In genomic region chr7:128939861-128940410, GRCh38 we compare ENCODE assay signal across 8 cellular contexts. TPM values are rescaled to one million over a fixed set of nuclear protein-coding genes. Genes with fewer than 3 reads are reported as not detected.
DNase-seq lines count a peak whose midpoint lies in the region; ATAC-seq, FAIRE-seq and TF ChIP-seq lines count a peak whose summit lies in the region.

No MANE protein-coding gene starts in this region.

- H3K4me1 Mint-ChIP-seq in CD4-positive, CD25-positive, alpha-beta regulatory T cell, result peaks cover 10 to 41% (median 23%) of the 10 kb centered on the region in 4 donors

- H2BK12ac ChIP-seq in H1 (ENCODE audit: low read depth, low read length), result no peak overlapping the region

- CTCF ChIA-PET in H1 (lab: Charles Lee; ENCODE audit: partially characterized antibody), result interaction anchor here (1.0 to 2.3 kb wide), 15 partner anchors 9 to 151 kb away, joined by 3 to 11 read pairs (median 5); no protein-coding TSS in a partner anchor

- no peak overlapping the region for H3K18ac ChIP-seq in H1 (ENCODE audit: extremely low read depth, low read length)

- H4K5ac ChIP-seq in H1 (ENCODE audit: insufficient read length, low read depth, low read length), result no peak overlapping the region

- no peak overlapping the region for H3K9ac ChIP-seq in H1 (replicated peaks in 1 of 4; ENCODE audit: extremely low read depth in 1 of 4, low read depth in 3 of 4, low read length in 3 of 4)

- no peak overlapping the region for H3K56ac ChIP-seq in H1 (replicated peaks; ENCODE audit: insufficient read length, low read depth, low read length)

- TF ChIP-seq CTCF in H1 (IDR thresholded peaks at IDR 0.05; ENCODE audit: control extremely low read depth in 1 of 3, insufficient read depth in 1 of 3, low read depth in 1 of 3, low read length in 3 of 3), result no peak

- no peaks in the 10 kb centered on the region for H3K79me2 ChIP-seq in H1 (ENCODE audit: control insufficient read depth in 1 of 2, insufficient read depth in 2 of 2, low read length in 2 of 2)

- TF ChIP-seq EP300 in H1 (IDR thresholded peaks at IDR 0.05; ENCODE audit: borderline replicate concordance in 1 of 2, low read depth in 2 of 2, low read length in 2 of 2), result no peak

- H3K23me2 ChIP-seq in H1 (ENCODE audit: low read depth, low read length), result peaks cover 14% of the 10 kb centered on the region; the same call in 1 of the 2 replicates

- H3K4me2 ChIP-seq in H1 (ENCODE audit: insufficient read depth in 1 of 2, low read depth in 2 of 2, low read length in 2 of 2), result no peak overlapping the region

- H2AK5ac ChIP-seq in H1 (ENCODE audit: low read depth, low read length), result no peak overlapping the region

- TF ChIP-seq POLR2A in GM19193 (IDR thresholded peaks at IDR 0.05; ENCODE audit: extremely low read depth, insufficient read depth, insufficient read length), result peak; percentile 40
- TF ChIP-seq POLR2A in H1 (IDR thresholded peaks at IDR 0.05; ENCODE audit: control extremely low read depth in 1 of 2, low read depth in 2 of 2, low read length in 2 of 2), result no peak

- no peaks in the 10 kb centered on the region for H3K79me1 ChIP-seq in H1 (ENCODE audit: low read depth, low read length)

- H3K9me3 ChIP-seq in CD4-positive, CD25-positive, alpha-beta regulatory T cell (ENCODE audit: control insufficient read depth in 2 of 2, low read length in 2 of 2), result no peaks in the 10 kb centered on the region
- H3K9me3 ChIP-seq in H1 (ENCODE audit: insufficient read depth in 2 of 2, low read depth in 1 of 2, low read length in 1 of 2), result no peaks in the 10 kb centered on the region

- peaks cover 36% of the 10 kb centered on the region for H3K4me1 ChIP-seq in CD4-positive, CD25-positive, alpha-beta regulatory T cell (ENCODE audit: control insufficient read depth, insufficient read depth, low read length, poor library complexity, severe bottlenecking)
- H3K4me1 ChIP-seq in H1 (replicated peaks in 1 of 4; ENCODE audit: control insufficient read depth in 3 of 4, insufficient read depth in 4 of 4, low read length in 3 of 4), result peaks cover 0 to 7% (median 3%) of the 10 kb centered on the region in 4 experiments; a peak in 2 of 7 replicates

- no peak overlapping the region for H3K14ac ChIP-seq in H1 (ENCODE audit: insufficient read length)

- H2BK15ac ChIP-seq in H1 (ENCODE audit: low read length), result no peak overlapping the region

- H2AFZ ChIP-seq in H1 (ENCODE audit: low read length), result no peak overlapping the region

- no peak overlapping the region for H2BK120ac ChIP-seq in H1 (replicated peaks; ENCODE audit: low read depth, low read length)

- peaks cover 4% of the 10 kb centered on the region for H3K27me3 Mint-ChIP-seq in CD4-positive, CD25-positive, alpha-beta regulatory T cell

- H3K4me3 ChIP-seq in CD4-positive, CD25-positive, alpha-beta regulatory T cell (ENCODE audit: low read depth, low read length), result peak overlapping the region; percentile 64
- no peak overlapping the region for H3K4me3 ChIP-seq in H1 (ENCODE audit: extremely low read depth in 1 of 4, insufficient read depth in 2 of 4, low read depth in 3 of 4, low read length in 4 of 4)

- no peak for TF ChIP-seq RAD21 in H1 (IDR thresholded peaks at IDR 0.05 in 1 of 2, conservative IDR thresholded peaks at IDR 0.05 in 1 of 2; ENCODE audit: low read depth in 2 of 2, low read length in 2 of 2)

- H3K36me3 ChIP-seq in CD4-positive, CD25-positive, alpha-beta regulatory T cell (ENCODE audit: control insufficient read depth, insufficient read depth, low read length), result peaks cover 3% of the 10 kb centered on the region
- H3K36me3 ChIP-seq in H1 (ENCODE audit: control insufficient read depth in 2 of 4, insufficient read depth in 4 of 4, low read length in 3 of 4), result no peaks in the 10 kb centered on the region

- peak overlapping the region; percentile 64 to 98 (median 95) for H3K4me3 Mint-ChIP-seq in CD4-positive, CD25-positive, alpha-beta regulatory T cell

- peaks cover 0 to 3% of the 10 kb centered on the region in 2 experiments for H4K20me1 ChIP-seq in H1 (replicated peaks in 1 of 2; ENCODE audit: control insufficient read depth in 1 of 2, insufficient read depth in 2 of 2, low read length in 2 of 2)

- WGBS in H1 (ENCODE audit: extremely low coverage in 1 of 2, insufficient coverage in 1 of 2, insufficient read length in 1 of 2, insufficient replicate concordance in 2 of 2, low coverage in 1 of 2, low lambda C conversion rate in 2 of 2, missing lambda C conversion rate in 1 of 2), 2 experiments, result 90% methylated on average over 17 of the region's 18 CpGs; no CpG with 5 or more reads in 1 of the 2 experiments

- H3K36me3 Mint-ChIP-seq in CD4-positive, CD25-positive, alpha-beta regulatory T cell, result no peaks in the 10 kb centered on the region

- POLR2A ChIA-PET in H1 (lab: Charles Lee; ENCODE audit: partially characterized antibody), result interaction anchor here (0.9 to 1.7 kb wide), 4 partner anchors 8 to 87 kb away, joined by 3 to 4 read pairs (median 3); no protein-coding TSS in a partner anchor

- DNase-seq in CD4-positive, CD25-positive, alpha-beta regulatory T cell, result no peak
- no peak for DNase-seq in H1 (ENCODE audit: low read depth in 1 of 2, low spot score in 2 of 2)
- DNase-seq in Ammon's horn (ENCODE audit: low spot score), result no peak
- no peak for DNase-seq in T-helper 9 cell
- DNase-seq in NCI-H82 (lab: John Stamatoyannopoulos, UW), result no peak
- DNase-seq in retina, result no peak

- H3K23ac ChIP-seq in H1 (ENCODE audit: insufficient read length), result no peak overlapping the region

- peak overlapping the region; percentile 74 for H3K27ac ChIP-seq in CD4-positive, CD25-positive, alpha-beta regulatory T cell (ENCODE audit: insufficient read depth, low read length, poor library complexity, severe bottlenecking)
- no peak overlapping the region for H3K27ac ChIP-seq in H1 (ENCODE audit: low read depth, low read length)

- peak overlapping the region; percentile 52 to 90 (median 71) for H3K27ac Mint-ChIP-seq in CD4-positive, CD25-positive, alpha-beta regulatory T cell

- H3K4ac ChIP-seq in H1 (replicated peaks; ENCODE audit: insufficient read length, low read depth, low read length), result no peak overlapping the region

- peaks cover 0 to 1% (median 0%) of the 10 kb centered on the region in 7 donors for H3K9me3 Mint-ChIP-seq in CD4-positive, CD25-positive, alpha-beta regulatory T cell

- ATAC-seq in CD4-positive, CD25-positive, alpha-beta regulatory T cell (ENCODE audit: low read depth in 2 of 2), result peak in 1 of 2 donors; percentile 10
- ATAC-seq in HG03460 (IDR thresholded peaks at IDR 0.05; ENCODE audit: unreplicated experiment), result peak; percentile 18

- no peak overlapping the region for H2BK5ac ChIP-seq in H1 (ENCODE audit: low read depth, low read length)

- no peak overlapping the region for H2BK20ac ChIP-seq in H1 (ENCODE audit: low read length)

- H3K27me3 ChIP-seq in CD4-positive, CD25-positive, alpha-beta regulatory T cell (ENCODE audit: control insufficient read depth, insufficient read depth, low read length), result no peaks in the 10 kb centered on the region
- peaks cover 24 to 54% (median 38%) of the 10 kb centered on the region in 4 experiments for H3K27me3 ChIP-seq in H1 (replicated peaks in 1 of 4; ENCODE audit: control insufficient read depth in 3 of 4, extremely low read depth in 1 of 4, insufficient read depth in 3 of 4, low read length in 3 of 4)

- H4K8ac ChIP-seq in H1 (ENCODE audit: extremely low read depth, insufficient read depth, low read length), result no peak overlapping the region; the same call in 1 of the 2 replicates

- no peak for FAIRE-seq in H1 (lab: Jason Lieb, UNC)

- no peak overlapping the region for H4K91ac ChIP-seq in H1 (replicated peaks; ENCODE audit: insufficient read length, low read length)

TF ChIP-seq in H1, 55 proteins besides CTCF, POLR2A, EP300 and RAD21:
- no peak for TF ChIP-seq PHF8 (conservative IDR thresholded peaks at IDR 0.05; ENCODE audit: low read depth, low read length)
- peak; percentile 17 for TF ChIP-seq EZH2 (IDR thresholded peaks at IDR 0.05; ENCODE audit: low read depth, low read length, severe bottlenecking)
- TF ChIP-seq JUN (IDR thresholded peaks at IDR 0.05; ENCODE audit: low read depth, low read length), result no peak

RNA-seq across cellular contexts. Expression of gene IRF5, which starts 2.2 kb away (rescaled TPM):
- 13.5 TPM for total RNA-seq in CD4-positive, CD25-positive, alpha-beta regulatory T cell
- 10 to 100 TPM; 18.8 to 24.1 (median 20.0) TPM for polyA plus RNA-seq in CD4-positive, CD25-positive, alpha-beta regulatory T cell
- 0.28 and 0.75 TPM in 2 replicates for total RNA-seq in H1 (2021; fragmentation: NEBNext Ultra II Directional; extraction: Animal tissue kit (Norgen Biotek cat#: 25700))
- polyA plus RNA-seq in H1 (2011; rRNA removed), result 1.1 and 1.5 TPM in 2 replicates
- 1.5 TPM for polyA plus RNA-seq in H1 (2011; cell fraction: cytosol; rRNA removed)
- polyA plus RNA-seq in H1 (2011; cell fraction: nucleus; rRNA removed), result 2.5 TPM
- 0.93 to 1.4 TPM (median 1.2 TPM) in 4 replicates for polyA plus RNA-seq in H1 (2012, experiment 1 of 2)
- 1.7 TPM for polyA plus RNA-seq in H1 (2012, experiment 2 of 2)
- 0.55 TPM for polyA plus RNA-seq in H1 (2013, experiment 1 of 2)
- 0.44 TPM for polyA plus RNA-seq in H1 (2013, experiment 2 of 2)
- 0.83 and 1.8 TPM in 2 replicates for polyA minus RNA-seq in H1 (2011; rRNA and poly(A)+ RNA removed)
- polyA minus RNA-seq in H1 (2011; cell fraction: cytosol; rRNA and poly(A)+ RNA removed), result 1.2 TPM
- 1.1 TPM for polyA minus RNA-seq in H1 (2011; cell fraction: nucleus; rRNA and poly(A)+ RNA removed)

RNA-seq across cellular contexts. Expression of gene KCP, which starts 29.4 kb away (rescaled TPM):
- total RNA-seq in CD4-positive, CD25-positive, alpha-beta regulatory T cell, result 0.22 TPM
- under 1 TPM in 2 of 4 donors, not detected in 2; 0.08 TPM for polyA plus RNA-seq in CD4-positive, CD25-positive, alpha-beta regulatory T cell
- 1.8 and 2.0 TPM in 2 replicates for total RNA-seq in H1 (2021; fragmentation: NEBNext Ultra II Directional; extraction: Animal tissue kit (Norgen Biotek cat#: 25700))
- 1.3 and 2.1 TPM in 2 replicates for polyA plus RNA-seq in H1 (2011; rRNA removed)
- polyA plus RNA-seq in H1 (2011; cell fraction: cytosol; rRNA removed), result 1.6 TPM
- 8.1 TPM for polyA plus RNA-seq in H1 (2011; cell fraction: nucleus; rRNA removed)
- 1.1 to 2.3 TPM (median 1.6 TPM) in 4 replicates for polyA plus RNA-seq in H1 (2012, experiment 1 of 2)
- polyA plus RNA-seq in H1 (2012, experiment 2 of 2), result 0.51 TPM
- 1.8 TPM for polyA plus RNA-seq in H1 (2013, experiment 1 of 2)
- polyA plus RNA-seq in H1 (2013, experiment 2 of 2), result 1.5 TPM
- polyA minus RNA-seq in H1 (2011; rRNA and poly(A)+ RNA removed), result 1.1 and 1.4 TPM in 2 replicates
- 0.59 TPM for polyA minus RNA-seq in H1 (2011; cell fraction: cytosol; rRNA and poly(A)+ RNA removed)
- 4.3 TPM for polyA minus RNA-seq in H1 (2011; cell fraction: nucleus; rRNA and poly(A)+ RNA removed)
